In the genomic region with DNA sequence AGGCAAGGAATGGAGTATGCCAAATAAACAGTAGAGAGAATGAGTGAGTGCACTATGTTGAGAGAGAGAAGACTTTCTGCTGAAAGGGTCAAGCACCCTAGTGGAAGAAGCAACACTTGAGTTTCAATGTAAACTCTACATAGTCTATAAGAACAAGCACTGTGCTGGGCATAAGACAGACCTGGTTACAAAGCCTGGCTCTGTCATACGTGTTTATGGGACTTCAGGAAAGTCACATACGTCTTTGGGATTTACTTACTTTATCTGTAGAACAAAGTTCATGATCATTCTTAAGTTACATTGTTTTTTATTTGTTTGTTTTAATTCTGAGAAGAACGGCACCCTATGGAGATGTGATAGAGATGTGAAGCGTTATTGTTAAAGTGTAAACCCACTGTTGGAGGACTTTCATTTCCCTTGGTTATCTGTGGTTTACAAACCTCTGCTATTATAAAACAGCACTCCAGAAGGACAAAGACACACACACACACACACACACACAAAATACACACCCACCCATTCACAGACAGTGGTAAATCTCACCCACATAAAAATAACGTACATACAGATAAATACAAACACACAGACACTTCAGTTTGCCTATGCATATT, we compare ENCODE assay signal across 7 cellular contexts.
"Had no signal": no experiment of that assay in that cellular context is flagged by ENCODE, and none has a peak within 500 bp of the region (broad histone marks: within the 10 kb centered on the region; RNA-seq: fewer than 3 reads in every experiment).

No MANE protein-coding gene starts in this region.

- DNase-seq: IMR-90, KBM-7, KG1 had no signal

- ATAC-seq: HepG2, K562 had no signal

- FAIRE-seq: HepG2, HTR-8/SVneo, K562 had no signal

- H3K27ac ChIP-seq: HL-60 had no signal

- H3K4me3 ChIP-seq: K562 had no signal
